Comparison of ENCODE assay signal across 15 cellular contexts in the genomic region with DNA sequence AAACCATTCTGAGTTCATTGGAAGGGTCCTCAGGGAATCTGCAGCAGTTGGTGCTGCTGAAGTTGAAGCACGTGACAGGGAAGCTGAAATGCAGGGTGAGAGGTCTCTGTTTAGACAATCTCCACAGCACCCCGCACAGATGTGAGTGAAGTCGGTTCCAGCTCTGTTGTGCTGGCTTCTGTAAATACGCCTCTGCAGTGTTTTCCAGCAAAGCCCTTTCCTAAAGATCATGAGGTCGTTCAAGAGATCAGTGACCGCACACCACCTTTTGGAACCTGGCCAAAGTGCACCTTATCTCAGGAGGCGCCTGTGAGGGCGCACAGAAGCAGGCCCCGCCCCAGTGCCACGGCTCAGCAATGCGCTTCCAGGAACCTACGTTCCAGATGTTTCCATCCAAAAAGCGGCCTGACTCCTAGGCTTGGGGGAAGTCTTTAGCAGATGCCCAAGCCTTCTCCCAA. TPM values are rescaled to one million over a fixed set of nuclear protein-coding genes. Genes with fewer than 3 reads are reported as not detected.
DNase-seq lines count a peak whose midpoint lies in the region; ATAC-seq and TF ChIP-seq lines count a peak whose summit lies in the region.
"Had no signal": no experiment of that assay in that cellular context is flagged by ENCODE, and none has a peak within 500 bp of the region (broad histone marks: within the 10 kb centered on the region; RNA-seq: fewer than 3 reads in every experiment).

No MANE protein-coding gene starts in this region.

- no peaks in the 10 kb centered on the region for H3K27me3 ChIP-seq in lower lobe of right lung (ENCODE audit: low read depth)
- H3K27me3 ChIP-seq in upper lobe of left lung: no peaks in the 10 kb centered on the region
- H3K27me3 ChIP-seq in breast epithelium: no peaks in the 10 kb centered on the region

- ATAC-seq in lower lobe of right lung: peak; percentile 53 to 63
- ATAC-seq in upper lobe of left lung (ENCODE audit: low FRiP score in 2 of 2): no peak
- ATAC-seq in activated CD4-positive, CD25-positive, alpha-beta regulatory T cell treated with anti-CD3 and anti-CD28 coated beads, Interleukin-2, amount 50 U/mL, for 24 hours: no peak
- no peak for ATAC-seq in HG03097 (IDR thresholded peaks at IDR 0.05; ENCODE audit: low FRiP score, unreplicated experiment)

- H3K36me3 ChIP-seq in lower lobe of right lung: peaks cover 57% of the 10 kb centered on the region
- peaks cover 0 to 57% (median 16%) of the 10 kb centered on the region in 4 donors for H3K36me3 ChIP-seq in upper lobe of left lung
- no peaks in the 10 kb centered on the region for H3K36me3 ChIP-seq in breast epithelium

- TF ChIP-seq EP300 in upper lobe of left lung (IDR thresholded peaks at IDR 0.05): peak in 1 of 4 donors; percentile 4

- no peak for TF ChIP-seq POLR2A in upper lobe of left lung (IDR thresholded peaks at IDR 0.05)
- no peak for TF ChIP-seq POLR2A in breast epithelium (IDR thresholded peaks at IDR 0.05)

- H3K4me1 Mint-ChIP-seq in activated naive CD4-positive, alpha-beta T cell treated with anti-CD3 and anti-CD28 coated beads, Interleukin-2, amount 10 ng/mL, durations not matched to agents 7 days and 5 days: peaks cover 7% of the 10 kb centered on the region

- H3K4me3 Mint-ChIP-seq in activated naive CD4-positive, alpha-beta T cell treated with anti-CD3 and anti-CD28 coated beads, Interleukin-2, amount 10 ng/mL, durations not matched to agents 7 days and 5 days: no peak overlapping the region
- H3K4me3 Mint-ChIP-seq: activated CD4-positive, alpha-beta memory T cell treated with anti-CD3 and anti-CD28 coated beads for 36 hours had no signal

- H3K4me3 ChIP-seq in lower lobe of right lung (no peak overlapping the region), upper lobe of left lung (no peak overlapping the region), breast epithelium (no peak overlapping the region)
- H3K4me3 ChIP-seq: SK-N-MC had no signal

- H3K9me3 ChIP-seq in lower lobe of right lung (no peaks in the 10 kb centered on the region), upper lobe of left lung (no peaks in the 10 kb centered on the region), breast epithelium (no peaks in the 10 kb centered on the region)

- intact Hi-C loops in lower lobe of right lung (cut with DNase I): no loop called here
- intact Hi-C loops in breast epithelium (cut with DNase I; ENCODE audit: low total_unique reads): no loop called here

- H3K27ac ChIP-seq in lower lobe of right lung (no peak overlapping the region), upper lobe of left lung (peak overlapping the region in 2 of 4 donors; percentile 4 to 23), breast epithelium (no peak overlapping the region)
- H3K27ac ChIP-seq: parathyroid adenoma, SK-N-MC had no signal

- peaks cover 38% of the 10 kb centered on the region for H3K36me3 Mint-ChIP-seq in activated naive CD4-positive, alpha-beta T cell treated with anti-CD3 and anti-CD28 coated beads, Interleukin-2, amount 10 ng/mL, durations not matched to agents 7 days and 5 days

- TF ChIP-seq CTCF in lower lobe of right lung (IDR thresholded peaks at IDR 0.05) (no peak), upper lobe of left lung (IDR thresholded peaks at IDR 0.05) (no peak), breast epithelium (IDR thresholded peaks at IDR 0.05) (no peak)

- H3K4me1 ChIP-seq in lower lobe of right lung (peaks cover 37% of the 10 kb centered on the region), upper lobe of left lung (peaks cover 14 to 39% (median 32%) of the 10 kb centered on the region in 4 donors), breast epithelium (peaks cover 0 to 8% of the 10 kb centered on the region in 2 donors)

- CTCF ChIA-PET in activated naive CD4-positive, alpha-beta T cell treated with anti-CD3 and anti-CD28 coated beads, Interleukin-2, amount 10 ng/mL, durations not matched to agents 7 days and 5 days (lab: Charles Lee): no interaction called here

- no peaks in the 10 kb centered on the region for H3K27me3 Mint-ChIP-seq in activated naive CD4-positive, alpha-beta T cell treated with anti-CD3 and anti-CD28 coated beads, Interleukin-2, amount 10 ng/mL, durations not matched to agents 7 days and 5 days
- H3K27me3 Mint-ChIP-seq: activated CD4-positive, alpha-beta memory T cell treated with anti-CD3 and anti-CD28 coated beads for 36 hours had no signal

- H3K9me3 Mint-ChIP-seq in activated naive CD4-positive, alpha-beta T cell treated with anti-CD3 and anti-CD28 coated beads, Interleukin-2, amount 10 ng/mL, durations not matched to agents 7 days and 5 days: no peaks in the 10 kb centered on the region
- H3K9me3 Mint-ChIP-seq: activated CD4-positive, alpha-beta memory T cell treated with anti-CD3 and anti-CD28 coated beads for 36 hours had no signal

- no peak for DNase-seq in activated naive CD4-positive, alpha-beta T cell treated with anti-CD3 and anti-CD28 coated beads, Interleukin-2, amount 10 ng/mL, durations not matched to agents 7 days and 5 days
- DNase-seq in activated naive CD4-positive, alpha-beta T cell treated with anti-CD3 and anti-CD28 coated beads, Interleukin-2, amount 50 U/mL, for 16 hours: no peak
- peak; percentile 66 for DNase-seq in brain pericyte (ENCODE audit: low read depth, low spot score)
- no peak for DNase-seq in lower lobe of right lung
- DNase-seq in upper lobe of left lung: peak; percentile 42 to 71
- no peak for DNase-seq in breast epithelium (ENCODE audit: low spot score in 2 of 2)
- DNase-seq: activated effector memory CD4-positive, alpha-beta T cell treated with anti-CD3 and anti-CD28 coated beads, Interleukin-2, amount 50 U/mL, for 16 hours; effector CD8-positive, alpha-beta T cell; NCI-H1436 treated with DMSO at 0.1 percent for 48 hours; NCI-H446 had no signal

- 58 to 61% methylated on average over 8 to 13 of the region's 13 CpGs for whole genome bisulfite sequencing in upper lobe of left lung, 2 donors

- H3K27ac Mint-ChIP-seq in activated naive CD4-positive, alpha-beta T cell treated with anti-CD3 and anti-CD28 coated beads, Interleukin-2, amount 10 ng/mL, durations not matched to agents 7 days and 5 days: peak overlapping the region; percentile 30
- H3K27ac Mint-ChIP-seq: activated CD4-positive, alpha-beta memory T cell treated with anti-CD3 and anti-CD28 coated beads for 36 hours had no signal

RNA-seq across cellular contexts. Expression of a gene that starts 10.8 kb away (rescaled TPM):
- total RNA-seq in lower lobe of right lung (60.1 TPM), upper lobe of left lung (100 to 1,000 TPM in 4 of 6 donors, 10 to 100 TPM in 2; 54.4 to 346 (median 129) TPM), breast epithelium (100 to 1,000 TPM; 108 to 145 (median 142) TPM)

RNA-seq across cellular contexts. Expression of a gene that starts 11.7 kb away (rescaled TPM):
- total RNA-seq in lower lobe of right lung (35.1 TPM), upper lobe of left lung (10 to 100 TPM; 30.7 to 62.5 (median 37.1) TPM), breast epithelium (10 to 100 TPM; 50.2 to 79.2 (median 76.7) TPM)

Comparison
In these comparisons a context has a peak if more than half of its experiments do, and no peak if none do; other contexts are left out.
1. DNase-seq: peak in brain pericyte (single experiment) and upper lobe of left lung (2 of 2); none in activated naive CD4-positive, alpha-beta T cell treated with anti-CD3 and anti-CD28 coated beads, Interleukin-2, amount 10 ng/mL, durations not matched to agents 7 days and 5 days (single experiment), activated naive CD4-positive, alpha-beta T cell treated with anti-CD3 and anti-CD28 coated beads, Interleukin-2, amount 50 U/mL, for 16 hours (single experiment), lower lobe of right lung (single experiment) and breast epithelium (0 of 2).
2. ATAC-seq: peak in lower lobe of right lung (2 of 2); none in upper lobe of left lung (0 of 2), activated CD4-positive, CD25-positive, alpha-beta regulatory T cell treated with anti-CD3 and anti-CD28 coated beads, Interleukin-2, amount 50 U/mL, for 24 hours (0 of 2) and HG03097 (single experiment).